ENCODE assay signal across 8 cellular contexts in genomic region chr19:35248310-35249145, GRCh38. TPM values are rescaled to one million over a fixed set of nuclear protein-coding genes. Genes with fewer than 3 reads are reported as not detected.
A peak's percentile ranks its signal among the peaks of the same experiment; 100 is the strongest.
DNase-seq lines count a peak whose midpoint lies in the region; ATAC-seq and TF ChIP-seq lines count a peak whose summit lies in the region.

TSS of gene LSR (plus strand) at chr19:35249002. CDS start at chr19:35249023, 21 bp downstream.

- H3K9me3 Mint-ChIP-seq in glutamatergic neuron (ENCODE audit: unreplicated experiment): peaks cover 6% of the 10 kb centered on the region

- peak within 1 kb of the TSS; percentile 80 for H3K4me3 Mint-ChIP-seq in glutamatergic neuron (ENCODE audit: unreplicated experiment)

- peak; percentile 96 for DNase-seq in NCI-H2196 treated with DMSO at 0.1 percent for 48 hours (lab: John Stamatoyannopoulos, UW; ENCODE audit: unreplicated experiment)
- DNase-seq in activated T-cell treated with anti-CD3 and anti-CD28 coated beads for 4 hours: peak; percentile 58
- DNase-seq in glutamatergic neuron: no peak
- peak; percentile 82 for DNase-seq in posterior vena cava (ENCODE audit: low spot score)
- no peak for DNase-seq in SHP77 treated with DMSO at 0.1 percent for 48 hours (lab: John Stamatoyannopoulos, UW)
- no peak for DNase-seq in SKM-1 (lab: John Stamatoyannopoulos, UW; ENCODE audit: unreplicated experiment)

- H3K4me1 Mint-ChIP-seq in glutamatergic neuron (ENCODE audit: low read depth, unreplicated experiment): no peaks in the 10 kb centered on the region

- ATAC-seq in GM18508 (IDR thresholded peaks at IDR 0.05; ENCODE audit: insufficient read depth, unreplicated experiment) (peak; percentile 57), HG02885 (IDR thresholded peaks at IDR 0.05; ENCODE audit: poor library complexity, unreplicated experiment) (peak; percentile 85)

- H3K27ac Mint-ChIP-seq in glutamatergic neuron (ENCODE audit: unreplicated experiment): no peak within 1 kb of the TSS

- no peak for TF ChIP-seq CTCF in glutamatergic neuron (IDR thresholded peaks at IDR 0.05; ENCODE audit: partially characterized antibody, unreplicated experiment)

- no peaks in the 10 kb centered on the region for H3K36me3 Mint-ChIP-seq in glutamatergic neuron (ENCODE audit: unreplicated experiment)

- peaks cover 14% of the 10 kb centered on the region for H3K27me3 Mint-ChIP-seq in glutamatergic neuron (ENCODE audit: unreplicated experiment)

- intact Hi-C loops in posterior vena cava (cut with DNase I): no loop called here

RNA-seq across cellular contexts. Expression of gene LSR, which starts in this region (rescaled TPM):
- total RNA-seq in glutamatergic neuron (ENCODE audit: unreplicated experiment) (5.4 TPM), posterior vena cava (1 to 10 TPM; 5.1 to 5.5 TPM)

Comparison
In these comparisons a context has a peak if more than half of its experiments do, and no peak if none do; other contexts are left out.
1. DNase-seq: peak in NCI-H2196 treated with DMSO at 0.1 percent for 48 hours (single experiment), activated T-cell treated with anti-CD3 and anti-CD28 coated beads for 4 hours (single experiment) and posterior vena cava (single experiment); none in glutamatergic neuron (single experiment), SHP77 treated with DMSO at 0.1 percent for 48 hours (single experiment) and SKM-1 (single experiment).